1 cellular context compared by ENCODE assay signal in the genomic region with DNA sequence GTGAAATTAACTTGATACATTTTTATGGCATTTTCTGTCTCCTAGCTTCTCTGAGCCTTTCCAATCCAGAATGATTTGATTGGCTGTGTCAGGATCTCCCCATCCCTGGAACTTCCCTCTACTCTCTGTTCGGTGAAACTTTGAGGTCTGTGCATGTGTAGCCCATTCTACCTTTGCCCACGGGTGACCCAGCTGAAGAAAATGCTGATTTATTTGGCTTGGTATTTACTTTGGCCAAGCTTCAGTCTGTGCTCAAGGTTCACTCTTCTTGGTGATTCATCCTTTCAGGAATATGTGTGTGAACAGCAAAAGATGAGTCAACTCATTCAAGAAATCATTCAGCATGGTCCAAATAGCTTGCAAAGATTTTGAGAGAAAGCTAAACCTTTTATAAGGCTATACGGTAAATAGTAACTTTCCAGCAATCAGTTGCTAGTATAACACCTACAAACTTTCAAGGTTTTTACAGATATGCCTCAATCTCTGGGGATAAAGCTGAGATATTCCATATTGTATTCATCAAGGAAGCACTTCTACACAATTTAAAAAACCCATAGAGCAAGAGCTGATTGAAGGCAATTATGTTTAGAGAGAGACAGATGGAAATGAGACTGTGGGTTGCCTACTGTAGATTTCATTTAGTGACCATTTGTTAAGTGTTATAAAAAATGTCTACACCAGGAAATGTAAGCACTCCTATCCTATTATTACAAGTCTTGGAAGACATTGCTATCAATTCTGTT.
TF ChIP-seq lines count a peak whose summit lies in the region.

No MANE protein-coding gene starts in this region.

TF ChIP-seq in HepG2, 621 proteins besides CTCF, POLR2A, EP300 and RAD21 (continued from another document and continues in another):
- TF ChIP-seq ZKSCAN8 (CRISPR knock-in tag; IDR thresholded peaks at IDR 0.05; ENCODE audit: borderline replicate concordance) (0 out of 2 replicates have a peak, but pooled peaks have one; percentile 24), ZFYVE20 (CRISPR knock-in tag; IDR thresholded peaks at IDR 0.05; ENCODE audit: borderline replicate concordance, low read depth) (no peak), RARA (CRISPR knock-in tag; IDR thresholded peaks at IDR 0.05) (peak; percentile 85), FOSL1 (CRISPR knock-in tag; IDR thresholded peaks at IDR 0.05; ENCODE audit: borderline replicate concordance) (peak; percentile 73), SOX13 (IDR thresholded peaks at IDR 0.05) (no peak), SOX13 (CRISPR knock-in tag; conservative IDR thresholded peaks at IDR 0.05 in 1 of 2, IDR thresholded peaks at IDR 0.05 in 1 of 2) (peak in 1 of 2 experiments; percentile 60; a peak in 1 of 4 replicates), ELF3 (CRISPR knock-in tag; IDR thresholded peaks at IDR 0.05) (peak; percentile 66), MED1 (CRISPR knock-in tag; IDR thresholded peaks at IDR 0.05) (0 out of 2 replicates have a peak, but pooled peaks have one; percentile 27), ARNT (IDR thresholded peaks at IDR 0.05) (no peak), ZNF570 (CRISPR knock-in tag; IDR thresholded peaks at IDR 0.05; ENCODE audit: borderline replicate concordance) (no peak), ZSCAN25 (CRISPR knock-in tag; IDR thresholded peaks at IDR 0.05) (no peak), NFKBIZ (CRISPR knock-in tag; IDR thresholded peaks at IDR 0.05) (peak; percentile 73; the same call in 1 of the 2 replicates), SNRNP70 (IDR thresholded peaks at IDR 0.05; ENCODE audit: low read depth, low read length) (no peak), ZNF792 (CRISPR knock-in tag; IDR thresholded peaks at IDR 0.05) (no peak), ZNF572 (CRISPR knock-in tag; IDR thresholded peaks at IDR 0.05) (no peak), ZNF460 (CRISPR knock-in tag; IDR thresholded peaks at IDR 0.05; ENCODE audit: borderline replicate concordance) (no peak), ZSCAN31 (CRISPR knock-in tag; IDR thresholded peaks at IDR 0.05; ENCODE audit: low read depth) (no peak), KLF16 (CRISPR knock-in tag; IDR thresholded peaks at IDR 0.05) (peak in 1 of 2 experiments; percentile 73; a peak in 1 of 4 replicates), CREBL2 (CRISPR knock-in tag; IDR thresholded peaks at IDR 0.05; ENCODE audit: borderline replicate concordance) (no peak), LRRFIP1 (CRISPR knock-in tag; conservative IDR thresholded peaks at IDR 0.05) (no peak), THAP11 (CRISPR knock-in tag; IDR thresholded peaks at IDR 0.05) (peak; percentile 43; the same call in 1 of the 2 replicates), U2AF1 (optimal IDR thresholded peaks at IDR 0.05; ENCODE audit: low read depth, low read length) (no peak), MLX (CRISPR knock-in tag; IDR thresholded peaks at IDR 0.05) (peak; percentile 71; the same call in 1 of the 2 replicates), RAD51 (IDR thresholded peaks at IDR 0.05; ENCODE audit: borderline replicate concordance) (no peak), ZNF331 (CRISPR knock-in tag; IDR thresholded peaks at IDR 0.05) (peak; percentile 52; the same call in 1 of the 2 replicates), NR2F6 (IDR thresholded peaks at IDR 0.05) (no peak), NR2F6 (CRISPR knock-in tag; IDR thresholded peaks at IDR 0.05) (0 out of 2 replicates have a peak, but pooled peaks have one; percentile 14), SPEN (CRISPR knock-in tag; IDR thresholded peaks at IDR 0.05; ENCODE audit: low read depth) (no peak), ZNF12 (CRISPR knock-in tag; IDR thresholded peaks at IDR 0.05) (no peak), HNRNPL (IDR thresholded peaks at IDR 0.05; ENCODE audit: low read depth, low read length) (no peak), ZSCAN30 (CRISPR knock-in tag; IDR thresholded peaks at IDR 0.05) (no peak), ZMYM3 (CRISPR knock-in tag; IDR thresholded peaks at IDR 0.05) (no peak), ZNF672 (CRISPR knock-in tag; IDR thresholded peaks at IDR 0.05) (no peak), POGZ (CRISPR knock-in tag; IDR thresholded peaks at IDR 0.05) (peak; percentile 84), CHD2 (IDR thresholded peaks at IDR 0.05; ENCODE audit: low read depth, low read length) (no peak), NR2F2 (IDR thresholded peaks at IDR 0.05; ENCODE audit: borderline replicate concordance, low read depth) (no peak), TCF7 (IDR thresholded peaks at IDR 0.05; ENCODE audit: low read depth) (peak; percentile 70), ZNF552 (CRISPR knock-in tag; IDR thresholded peaks at IDR 0.05; ENCODE audit: borderline replicate concordance) (no peak), JUN (CRISPR knock-in tag; IDR thresholded peaks at IDR 0.05) (0 out of 2 replicates have a peak, but pooled peaks have one; percentile 68), ZFP36 (IDR thresholded peaks at IDR 0.05; ENCODE audit: borderline replicate concordance, low read depth, low read length, partially characterized antibody) (no peak), MAZ (IDR thresholded peaks at IDR 0.05; ENCODE audit: borderline replicate concordance, low read depth, low read length) (no peak), MAZ (CRISPR knock-in tag; IDR thresholded peaks at IDR 0.05; ENCODE audit: low read depth) (no peak), RXRA (CRISPR knock-in tag; IDR thresholded peaks at IDR 0.05) (peak; percentile 43; the same call in 1 of the 2 replicates), ZNF678 (CRISPR knock-in tag; IDR thresholded peaks at IDR 0.05) (no peak), ZNF33B (CRISPR knock-in tag; IDR thresholded peaks at IDR 0.05) (no peak), BHLHE40 (IDR thresholded peaks at IDR 0.05; ENCODE audit: low read length) (peak; percentile 66; the same call in 1 of the 2 replicates), GATAD2A (CRISPR knock-in tag; IDR thresholded peaks at IDR 0.05) (peak; percentile 84), KAT8 (CRISPR knock-in tag; IDR thresholded peaks at IDR 0.05) (peak; percentile 49)
- TF ChIP-seq, protein P1, sequence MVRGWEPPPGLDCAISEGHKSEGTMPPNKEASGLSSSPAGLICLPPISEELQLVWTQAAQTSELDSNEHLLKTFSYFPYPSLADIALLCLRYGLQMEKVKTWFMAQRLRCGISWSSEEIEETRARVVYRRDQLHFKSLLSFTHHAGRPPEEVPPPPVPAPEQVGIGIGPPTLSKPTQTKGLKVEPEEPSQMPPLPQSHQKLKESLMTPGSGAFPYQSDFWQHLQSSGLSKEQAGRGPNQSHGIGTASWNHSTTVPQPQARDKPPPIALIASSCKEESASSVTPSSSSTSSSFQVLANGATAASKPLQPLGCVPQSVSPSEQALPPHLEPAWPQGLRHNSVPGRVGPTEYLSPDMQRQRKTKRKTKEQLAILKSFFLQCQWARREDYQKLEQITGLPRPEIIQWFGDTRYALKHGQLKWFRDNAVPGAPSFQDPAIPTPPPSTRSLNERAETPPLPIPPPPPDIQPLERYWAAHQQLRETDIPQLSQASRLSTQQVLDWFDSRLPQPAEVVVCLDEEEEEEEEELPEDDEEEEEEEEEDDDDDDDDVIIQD (CRISPR knock-in tag; IDR thresholded peaks at IDR 0.05; ENCODE audit: low read depth): peak; percentile 67; the same call in 1 of the 2 replicates
- TF ChIP-seq, protein P2, sequence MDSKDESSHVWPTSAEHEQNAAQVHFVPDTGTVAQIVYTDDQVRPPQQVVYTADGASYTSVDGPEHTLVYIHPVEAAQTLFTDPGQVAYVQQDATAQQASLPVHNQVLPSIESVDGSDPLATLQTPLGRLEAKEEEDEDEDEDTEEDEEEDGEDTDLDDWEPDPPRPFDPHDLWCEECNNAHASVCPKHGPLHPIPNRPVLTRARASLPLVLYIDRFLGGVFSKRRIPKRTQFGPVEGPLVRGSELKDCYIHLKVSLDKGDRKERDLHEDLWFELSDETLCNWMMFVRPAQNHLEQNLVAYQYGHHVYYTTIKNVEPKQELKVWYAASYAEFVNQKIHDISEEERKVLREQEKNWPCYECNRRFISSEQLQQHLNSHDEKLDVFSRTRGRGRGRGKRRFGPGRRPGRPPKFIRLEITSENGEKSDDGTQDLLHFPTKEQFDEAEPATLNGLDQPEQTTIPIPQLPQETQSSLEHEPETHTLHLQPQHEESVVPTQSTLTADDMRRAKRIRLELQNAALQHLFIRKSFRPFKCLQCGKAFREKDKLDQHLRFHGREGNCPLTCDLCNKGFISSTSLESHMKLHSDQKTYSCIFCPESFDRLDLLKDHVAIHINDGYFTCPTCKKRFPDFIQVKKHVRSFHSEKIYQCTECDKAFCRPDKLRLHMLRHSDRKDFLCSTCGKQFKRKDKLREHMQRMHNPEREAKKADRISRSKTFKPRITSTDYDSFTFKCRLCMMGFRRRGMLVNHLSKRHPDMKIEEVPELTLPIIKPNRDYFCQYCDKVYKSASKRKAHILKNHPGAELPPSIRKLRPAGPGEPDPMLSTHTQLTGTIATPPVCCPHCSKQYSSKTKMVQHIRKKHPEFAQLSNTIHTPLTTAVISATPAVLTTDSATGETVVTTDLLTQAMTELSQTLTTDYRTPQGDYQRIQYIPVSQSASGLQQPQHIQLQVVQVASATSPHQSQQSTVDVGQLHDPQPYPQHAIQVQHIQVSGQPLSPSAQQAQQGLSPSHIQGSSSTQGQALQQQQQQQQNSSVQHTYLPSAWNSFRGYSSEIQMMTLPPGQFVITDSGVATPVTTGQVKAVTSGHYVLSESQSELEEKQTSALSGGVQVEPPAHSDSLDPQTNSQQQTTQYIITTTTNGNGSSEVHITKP (CRISPR knock-in tag; IDR thresholded peaks at IDR 0.05; ENCODE audit: low read depth): peak; percentile 75
- TF ChIP-seq, protein P3, sequence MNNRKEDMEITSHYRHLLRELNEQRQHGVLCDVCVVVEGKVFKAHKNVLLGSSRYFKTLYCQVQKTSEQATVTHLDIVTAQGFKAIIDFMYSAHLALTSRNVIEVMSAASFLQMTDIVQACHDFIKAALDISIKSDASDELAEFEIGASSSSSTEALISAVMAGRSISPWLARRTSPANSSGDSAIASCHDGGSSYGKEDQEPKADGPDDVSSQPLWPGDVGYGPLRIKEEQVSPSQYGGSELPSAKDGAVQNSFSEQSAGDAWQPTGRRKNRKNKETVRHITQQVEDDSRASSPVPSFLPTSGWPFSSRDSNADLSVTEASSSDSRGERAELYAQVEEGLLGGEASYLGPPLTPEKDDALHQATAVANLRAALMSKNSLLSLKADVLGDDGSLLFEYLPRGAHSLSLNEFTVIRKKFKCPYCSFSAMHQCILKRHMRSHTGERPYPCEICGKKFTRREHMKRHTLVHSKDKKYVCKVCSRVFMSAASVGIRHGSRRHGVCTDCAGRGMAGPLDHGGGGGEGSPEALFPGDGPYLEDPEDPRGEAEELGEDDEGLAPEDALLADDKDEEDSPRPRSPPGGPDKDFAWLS (CRISPR knock-in tag; IDR thresholded peaks at IDR 0.05; ENCODE audit: borderline replicate concordance): no peak
- TF ChIP-seq, protein P4, sequence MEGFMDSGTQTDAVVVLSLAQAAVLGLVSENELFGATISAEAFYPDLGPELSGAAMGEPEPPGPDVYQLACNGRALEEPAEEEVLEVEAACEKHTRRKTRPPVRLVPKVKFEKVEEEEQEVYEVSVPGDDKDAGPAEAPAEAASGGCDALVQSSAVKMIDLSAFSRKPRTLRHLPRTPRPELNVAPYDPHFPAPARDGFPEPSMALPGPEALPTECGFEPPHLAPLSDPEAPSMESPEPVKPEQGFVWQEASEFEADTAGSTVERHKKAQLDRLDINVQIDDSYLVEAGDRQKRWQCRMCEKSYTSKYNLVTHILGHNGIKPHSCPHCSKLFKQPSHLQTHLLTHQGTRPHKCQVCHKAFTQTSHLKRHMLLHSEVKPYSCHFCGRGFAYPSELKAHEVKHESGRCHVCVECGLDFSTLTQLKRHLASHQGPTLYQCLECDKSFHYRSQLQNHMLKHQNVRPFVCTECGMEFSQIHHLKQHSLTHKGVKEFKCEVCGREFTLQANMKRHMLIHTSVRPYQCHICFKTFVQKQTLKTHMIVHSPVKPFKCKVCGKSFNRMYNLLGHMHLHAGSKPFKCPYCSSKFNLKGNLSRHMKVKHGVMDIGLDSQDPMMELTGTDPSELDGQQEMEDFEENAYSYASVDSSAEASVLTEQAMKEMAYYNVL (CRISPR knock-in tag; IDR thresholded peaks at IDR 0.05; ENCODE audit: borderline replicate concordance): no peak
